ENCODE assay signal across 13 cellular contexts in the genomic region with DNA sequence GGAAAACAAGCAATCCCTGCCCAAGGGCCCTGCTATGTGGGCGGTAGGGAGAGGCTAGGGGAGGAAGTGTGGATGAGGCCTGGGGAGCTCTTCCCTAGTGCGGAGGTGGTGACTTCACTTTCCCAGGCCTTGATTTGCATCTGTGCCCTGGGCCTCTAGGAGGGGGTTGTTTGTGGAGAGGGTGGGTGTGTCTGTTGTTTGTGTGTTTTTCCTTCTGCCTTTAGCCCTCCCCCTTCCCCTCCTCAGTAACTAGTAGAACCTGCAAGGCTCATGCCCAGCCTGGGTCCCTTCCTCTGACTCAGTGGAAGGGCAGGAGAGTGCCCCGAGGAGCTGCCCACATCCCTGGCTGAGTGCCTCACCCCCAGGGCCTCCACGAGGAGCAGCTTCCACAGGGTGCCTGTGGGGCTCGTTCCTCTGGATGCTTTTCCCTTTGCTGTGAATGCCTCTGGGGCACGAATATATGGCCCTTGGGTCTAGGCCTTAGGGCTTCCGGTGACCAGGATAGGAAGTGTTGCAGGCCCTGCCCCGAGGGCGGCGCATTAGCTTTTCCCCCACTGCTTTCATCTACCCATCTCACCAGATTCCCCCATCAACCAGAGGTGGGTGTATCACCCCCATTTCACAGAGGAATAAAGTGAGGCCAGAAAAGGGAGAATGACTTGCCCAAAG.
DNase-seq lines count a peak whose midpoint lies in the region; ATAC-seq, FAIRE-seq and TF ChIP-seq lines count a peak whose summit lies in the region.
"Had no signal": no experiment of that assay in that cellular context is flagged by ENCODE, and none has a peak within 500 bp of the region (broad histone marks: within the 10 kb centered on the region; RNA-seq: fewer than 3 reads in every experiment).

No MANE protein-coding gene starts in this region.

- H3K4me1 Mint-ChIP-seq in endodermal cell (peaks cover 65% of the 10 kb centered on the region), CD14-positive monocyte (peaks cover 46% of the 10 kb centered on the region)

- H3K4me1 ChIP-seq in PC-9 (replicated peaks; ENCODE audit: insufficient read depth) = peaks cover 70% of the 10 kb centered on the region
- peaks cover 22% of the 10 kb centered on the region for H3K4me1 ChIP-seq in endodermal cell (ENCODE audit: control insufficient read depth, insufficient read depth, low read length)
- H3K4me1 ChIP-seq in osteoblast (ENCODE audit: insufficient read depth, low read length) = peaks cover 47% of the 10 kb centered on the region

- no peaks in the 10 kb centered on the region for H3K9me3 Mint-ChIP-seq in endodermal cell
- peaks cover 0 to 3% (median 0%) of the 10 kb centered on the region in 7 donors for H3K9me3 Mint-ChIP-seq in CD14-positive monocyte

- H2AFZ ChIP-seq in PC-9 = no peak overlapping the region
- H2AFZ ChIP-seq in osteoblast (ENCODE audit: low read length) = peak overlapping the region; percentile 37

- no peak for ATAC-seq in GM21825 (IDR thresholded peaks at IDR 0.05; ENCODE audit: unreplicated experiment)

- no peaks in the 10 kb centered on the region for H3K36me3 ChIP-seq in PC-9 (ENCODE audit: low read depth)
- no peaks in the 10 kb centered on the region for H3K36me3 ChIP-seq in endodermal cell (ENCODE audit: control insufficient read depth, insufficient read depth, low read length)
- H3K36me3 ChIP-seq in osteoblast (ENCODE audit: insufficient read depth, low read length) = no peaks in the 10 kb centered on the region

- TF ChIP-seq CTCF in PC-9 (conservative IDR thresholded peaks at IDR 0.05) (no peak), endodermal cell (conservative IDR thresholded peaks at IDR 0.05) (no peak), osteoblast (IDR thresholded peaks at IDR 0.05; ENCODE audit: extremely low read depth, low read depth, low read length) (no peak), CD14-positive monocyte (IDR thresholded peaks at IDR 0.05) (no peak)

- BruUV-seq in PC-9 (replicated peaks; lab: Mats Ljungman, UMichigan) = no TSS peak

- CTCF ChIA-PET in PC-9 (lab: Charles Lee) = interaction anchor here (1.1 to 1.2 kb wide), 2 partner anchors 9 to 54 kb away, joined by 3 read pairs; no protein-coding TSS in a partner anchor

- DNase-seq in GM19239 (ENCODE audit: insufficient read length, low spot score) (no peak), PC-9 (peak; percentile 81 to 94), endodermal cell (peak; percentile 87), osteoblast (ENCODE audit: insufficient read length, low spot score, missing footprints) (no peak), SKM-1 treated with dmso at 0.1 percent for 144 hours (lab: John Stamatoyannopoulos, UW; ENCODE audit: unreplicated experiment) (no peak), CD14-positive monocyte (ENCODE audit: low spot score) (no peak), KBM-7 (no peak)
- DNase-seq: activated T-cell treated with anti-CD3 and anti-CD28 coated beads, Interleukin-2, amount 50 U/mL, for 1 hour; caudate nucleus; NCI-H524; T-helper 2 cell had no signal

- H3K27me3 ChIP-seq in PC-9 (ENCODE audit: insufficient read depth, low read depth) = no peaks in the 10 kb centered on the region
- no peaks in the 10 kb centered on the region for H3K27me3 ChIP-seq in endodermal cell (ENCODE audit: control insufficient read depth, insufficient read depth, low read length, poor library complexity, severe bottlenecking)
- H3K27me3 ChIP-seq in osteoblast (ENCODE audit: insufficient read depth, low read length) = no peaks in the 10 kb centered on the region

- H3K4me3 ChIP-seq in PC-9 (peak overlapping the region; percentile 2; the same call in 1 of the 2 replicates), endodermal cell (ENCODE audit: low read length) (no peak overlapping the region), osteoblast (ENCODE audit: insufficient read depth, low read length) (no peak overlapping the region)

- H3K27me3 Mint-ChIP-seq in endodermal cell (ENCODE audit: insufficient read depth) = no peaks in the 10 kb centered on the region
- peaks cover 2 to 5% (median 4%) of the 10 kb centered on the region in 3 donors for H3K27me3 Mint-ChIP-seq in CD14-positive monocyte (ENCODE audit: low read depth in 3 of 3)

- peaks cover 44% of the 10 kb centered on the region for H3F3A ChIP-seq in PC-9 (ENCODE audit: insufficient read depth, low read depth)

- peaks cover 6% of the 10 kb centered on the region for H3K79me2 ChIP-seq in PC-9 (ENCODE audit: low read depth)
- H3K79me2 ChIP-seq in osteoblast (ENCODE audit: insufficient read depth, low read length) = no peaks in the 10 kb centered on the region

- no peak overlapping the region for H3K9ac ChIP-seq in endodermal cell (ENCODE audit: extremely low read depth, low read length, poor library complexity, severe bottlenecking)

- H3K36me3 Mint-ChIP-seq in endodermal cell (ENCODE audit: low read depth) (no peaks in the 10 kb centered on the region), CD14-positive monocyte (no peaks in the 10 kb centered on the region)

- peak overlapping the region; percentile 87 for H3K27ac Mint-ChIP-seq in endodermal cell
- peak overlapping the region in 1 of 7 donors; percentile 5 for H3K27ac Mint-ChIP-seq in CD14-positive monocyte

- H3K9me3 ChIP-seq in PC-9 (ENCODE audit: insufficient read depth, low read depth) = no peaks in the 10 kb centered on the region
- H3K9me3 ChIP-seq in endodermal cell (ENCODE audit: control insufficient read depth, low read length) = no peaks in the 10 kb centered on the region
- no peaks in the 10 kb centered on the region for H3K9me3 ChIP-seq in osteoblast (ENCODE audit: low read depth, low read length)

- POLR2A ChIA-PET in PC-9 (lab: Charles Lee; ENCODE audit: unreplicated experiment) = interaction anchor here (0.7 to 1.0 kb wide), 3 partner anchors 9 to 92 kb away, joined by 3 to 6 read pairs (median 4); no protein-coding TSS in a partner anchor

- FAIRE-seq in GM19239 (lab: Jason Lieb, UNC) = peak; percentile 49
- FAIRE-seq: GM18507 had no signal

- no peak overlapping the region for H3K4me3 Mint-ChIP-seq in endodermal cell
- no peak overlapping the region for H3K4me3 Mint-ChIP-seq in CD14-positive monocyte

- H4K20me1 ChIP-seq in PC-9 (ENCODE audit: insufficient read depth) (no peaks in the 10 kb centered on the region), osteoblast (ENCODE audit: insufficient read depth, low read length) (no peaks in the 10 kb centered on the region)

- intact Hi-C loops in PC-9 (cut with micrococcal nuclease; ENCODE audit: unreplicated experiment) (loop anchor here (1.0 kb wide), 2 partner anchors 10 to 49 kb away; no protein-coding TSS in a partner anchor), CD14-positive monocyte (cut with micrococcal nuclease) (no loop called here)

- no peaks in the 10 kb centered on the region for H3K9me2 ChIP-seq in PC-9 (ENCODE audit: insufficient read depth)

- H3K4me2 ChIP-seq in PC-9 = peak overlapping the region; percentile 71
- H3K4me2 ChIP-seq in osteoblast (ENCODE audit: insufficient read depth, low read length) = peak overlapping the region; percentile 10

- in situ Hi-C loops in KBM-7 (cut with MboI; ENCODE audit: low pct_unique_long_range_greater_than_20kb, low sequenced_read_pairs) = no loop called here

- WGBS in endodermal cell (ENCODE audit: insufficient coverage in 1 of 2, insufficient read length in 1 of 2), 2 experiments = 77 to 79% methylated on average over 6 to 10 of the region's 10 CpGs

- H3K27ac ChIP-seq in PC-9 = peak overlapping the region; percentile 100
- no peak overlapping the region for H3K27ac ChIP-seq in endodermal cell (ENCODE audit: low read depth, low read length)
- H3K27ac ChIP-seq in osteoblast (ENCODE audit: low read depth, low read length) = peak overlapping the region; percentile 54

Comparison
In these comparisons a context has a peak if more than half of its experiments do, and no peak if none do; other contexts are left out.
1. DNase-seq: peak in PC-9 (2 of 2) and endodermal cell (single experiment); none in GM19239 (single experiment), osteoblast (single experiment), SKM-1 treated with dmso at 0.1 percent for 144 hours (single experiment), CD14-positive monocyte (single experiment) and KBM-7 (single experiment).